8 cellular contexts compared by ENCODE assay signal in the genomic region with DNA sequence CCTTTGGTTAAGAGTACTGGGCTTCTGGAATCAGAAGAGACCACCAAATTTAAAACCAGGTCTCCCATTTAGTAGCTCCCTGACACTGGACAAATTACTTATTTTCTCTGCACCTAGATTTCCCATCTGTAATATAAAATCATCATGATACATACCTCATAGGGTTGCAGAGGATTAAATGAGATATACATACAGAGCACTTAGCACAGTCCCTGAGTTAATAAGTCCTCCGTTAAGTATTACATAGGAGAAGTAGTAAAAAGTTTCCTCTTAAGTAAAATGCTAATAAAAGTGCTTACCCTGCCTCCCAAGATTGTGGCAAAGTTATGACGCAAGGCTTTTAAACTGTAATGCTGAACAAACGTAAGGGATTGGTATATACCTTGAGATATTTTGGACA. TPM values are rescaled to one million over a fixed set of nuclear protein-coding genes. Genes with fewer than 3 reads are reported as not detected.
DNase-seq lines count a peak whose midpoint lies in the region; ATAC-seq and TF ChIP-seq lines count a peak whose summit lies in the region.

No MANE protein-coding gene starts in this region.

- H3K4me1 Mint-ChIP-seq in stimulated activated naive CD8-positive, alpha-beta T cell treated with anti-CD3 and anti-CD28 coated beads, Interleukin-15, amount 100 ng/mL, for 72 hours = peaks cover 11% of the 10 kb centered on the region

- peak overlapping the region; percentile 77 to 90 for H3K4me3 Mint-ChIP-seq in stimulated activated naive CD8-positive, alpha-beta T cell treated with anti-CD3 and anti-CD28 coated beads, Interleukin-15, amount 100 ng/mL, for 72 hours

- H3K9me3 ChIP-seq in BE2C (no peaks in the 10 kb centered on the region), WERI-Rb-1 (ENCODE audit: severe bottlenecking) (no peaks in the 10 kb centered on the region), hepatocyte (ENCODE audit: low read depth) (no peaks in the 10 kb centered on the region)

- no peaks in the 10 kb centered on the region for H3K36me3 ChIP-seq in BE2C
- H3K36me3 ChIP-seq in WERI-Rb-1 = no peaks in the 10 kb centered on the region
- H3K36me3 ChIP-seq in hepatocyte (replicated peaks; ENCODE audit: insufficient read depth, low read depth) = no peaks in the 10 kb centered on the region

- no peaks in the 10 kb centered on the region for H3K79me2 ChIP-seq in hepatocyte

- H3K27ac Mint-ChIP-seq in stimulated activated naive CD8-positive, alpha-beta T cell treated with anti-CD3 and anti-CD28 coated beads, Interleukin-15, amount 100 ng/mL, for 72 hours = peak overlapping the region in 1 of 2 donors; percentile 99

- H3K4me2 ChIP-seq in hepatocyte = peak overlapping the region; percentile 77

- 39% methylated on average over 3 of the region's 3 CpGs for WGBS in hepatocyte (ENCODE audit: low lambda C conversion rate, missing lambda C conversion rate)

- H3K27me3 ChIP-seq in BE2C (no peaks in the 10 kb centered on the region), WERI-Rb-1 (ENCODE audit: insufficient read depth, low read depth, severe bottlenecking) (peaks cover 10% of the 10 kb centered on the region), hepatocyte (no peaks in the 10 kb centered on the region)

- peak; percentile 7 for ATAC-seq in GM21786 (IDR thresholded peaks at IDR 0.05; ENCODE audit: unreplicated experiment)
- ATAC-seq in stimulated activated naive CD8-positive, alpha-beta T cell treated with anti-CD3 and anti-CD28 coated beads, Interleukin-15, amount 100 ng/mL, for 72 hours = no peak
- ATAC-seq in HG02610 (IDR thresholded peaks at IDR 0.05; ENCODE audit: unreplicated experiment) = no peak
- ATAC-seq in GM19397 (IDR thresholded peaks at IDR 0.05; ENCODE audit: unreplicated experiment) = no peak

- no peaks in the 10 kb centered on the region for H3K9me3 Mint-ChIP-seq in stimulated activated naive CD8-positive, alpha-beta T cell treated with anti-CD3 and anti-CD28 coated beads, Interleukin-15, amount 100 ng/mL, for 72 hours

- no peaks in the 10 kb centered on the region for H3K9me2 ChIP-seq in hepatocyte (replicated peaks; ENCODE audit: insufficient read depth)

- H4K20me1 ChIP-seq in hepatocyte (ENCODE audit: insufficient read depth, poor library complexity, severe bottlenecking) = no peaks in the 10 kb centered on the region

- H2AFZ ChIP-seq in hepatocyte = peak overlapping the region; percentile 91

- H3K4me3 ChIP-seq in BE2C (ENCODE audit: low read depth, low read length) (peak overlapping the region; percentile 88), WERI-Rb-1 (ENCODE audit: low read depth, low read length) (peak overlapping the region; percentile 73), hepatocyte (peak overlapping the region; percentile 64)

- TF ChIP-seq CTCF in BE2C (IDR thresholded peaks at IDR 0.05; ENCODE audit: low read depth, low read length) = no peak
- TF ChIP-seq CTCF in WERI-Rb-1 (IDR thresholded peaks at IDR 0.05; ENCODE audit: low read depth, low read length) = no peak
- no peak for TF ChIP-seq CTCF in hepatocyte (IDR thresholded peaks at IDR 0.05; ENCODE audit: poor library complexity)

- H3K27me3 Mint-ChIP-seq in stimulated activated naive CD8-positive, alpha-beta T cell treated with anti-CD3 and anti-CD28 coated beads, Interleukin-15, amount 100 ng/mL, for 72 hours = no peaks in the 10 kb centered on the region

- DNase-seq in BE2C (no peak), WERI-Rb-1 (no peak), hepatocyte (ENCODE audit: low spot score) (no peak), dedifferentiated amniotic fluid mesenchymal stem cell (ENCODE audit: extremely low spot score) (no peak)
- no peak for DNase-seq in stimulated activated naive CD8-positive, alpha-beta T cell treated with anti-CD3 and anti-CD28 coated beads, Interleukin-15, amount 100 ng/mL, for 72 hours

- H3K4me1 ChIP-seq in BE2C = no peaks in the 10 kb centered on the region
- H3K4me1 ChIP-seq in hepatocyte (ENCODE audit: insufficient read depth) = no peaks in the 10 kb centered on the region

- H3K27ac ChIP-seq in WERI-Rb-1 (no peak overlapping the region), hepatocyte (peak overlapping the region; percentile 88)

RNA-seq across cellular contexts. Expression of gene CHIC1, which starts 0.5 kb away (rescaled TPM):
- polyA plus RNA-seq in BE2C (2012; ENCODE audit: insufficient read depth, insufficient read length, low read depth) = 3.2 TPM
- 15.9 and 16.9 TPM in 2 replicates for total RNA-seq in hepatocyte
- polyA plus RNA-seq in hepatocyte = 1.3 and 2.1 TPM in 2 replicates
